13 cellular contexts compared by ENCODE assay signal in the genomic region with DNA sequence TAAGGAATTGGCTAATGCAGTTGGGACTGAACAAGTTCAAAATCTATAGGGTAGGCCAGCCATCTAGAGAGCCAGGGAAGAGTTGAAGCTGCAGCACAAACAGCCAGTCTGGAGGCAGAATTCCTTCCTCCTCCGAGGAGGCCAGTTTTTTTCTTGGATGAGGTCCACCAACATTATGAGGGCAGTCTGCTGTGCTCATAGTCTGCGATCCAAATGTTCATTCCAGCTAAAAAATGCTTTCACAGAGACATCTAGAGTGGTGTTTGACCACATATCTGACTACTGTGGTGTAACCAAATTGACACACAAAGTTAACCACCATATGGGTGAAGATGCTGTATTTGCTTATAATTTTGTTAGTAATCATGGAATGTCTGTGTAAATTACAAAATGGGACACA.
DNase-seq lines count a peak whose midpoint lies in the region; TF ChIP-seq lines count a peak whose summit lies in the region.
"Had no signal": no experiment of that assay in that cellular context is flagged by ENCODE, and none has a peak within 500 bp of the region (broad histone marks: within the 10 kb centered on the region; RNA-seq: fewer than 3 reads in every experiment).

No MANE protein-coding gene starts in this region.

- WGBS in trophoblast cell (ENCODE audit: extremely low coverage, insufficient coverage, insufficient read length) = no CpG with 5 or more reads among the region's 2 CpGs
- 55% methylated on average over 2 of the region's 2 CpGs for WGBS in prostate gland

- no peak overlapping the region for H3K9ac ChIP-seq in SK-N-MC (ENCODE audit: insufficient read length)
- H3K9ac ChIP-seq in trophoblast cell (ENCODE audit: low read length) = no peak overlapping the region
- no peak overlapping the region for H3K9ac ChIP-seq in MM.1S (ENCODE audit: low read length)

- H3K79me2 ChIP-seq in trophoblast cell (ENCODE audit: control insufficient read depth, insufficient read depth, low read length, poor library complexity) = peaks cover 2% of the 10 kb centered on the region
- no peaks in the 10 kb centered on the region for H3K79me2 ChIP-seq in MM.1S (ENCODE audit: low read length)

- no peak overlapping the region for H2AK5ac ChIP-seq in trophoblast cell (ENCODE audit: low read length)

- H2AFZ ChIP-seq in trophoblast cell (ENCODE audit: insufficient read depth, low read length, poor library complexity) (no peak overlapping the region), MM.1S (ENCODE audit: low read length) (no peak overlapping the region)

- H3K9me3 ChIP-seq in SK-N-MC (ENCODE audit: low read depth, low read length) (no peaks in the 10 kb centered on the region), trophoblast cell (ENCODE audit: insufficient read depth, low read depth, low read length) (no peaks in the 10 kb centered on the region), prostate gland (no peaks in the 10 kb centered on the region), MM.1S (replicated peaks; ENCODE audit: insufficient read depth, low read length) (no peaks in the 10 kb centered on the region)

- no peaks in the 10 kb centered on the region for H3K79me1 ChIP-seq in trophoblast cell (ENCODE audit: low read length)

- no peak overlapping the region for H4K8ac ChIP-seq in trophoblast cell (ENCODE audit: low read depth, low read length)

- intact Hi-C loops in prostate gland (cut with DNase I) = no loop called here

- H3K4me1 ChIP-seq in trophoblast cell (ENCODE audit: control insufficient read depth in 1 of 2, insufficient read depth in 2 of 2, low read length in 2 of 2) (peaks cover 7 to 8% of the 10 kb centered on the region in 2 experiments), prostate gland (replicated peaks) (no peaks in the 10 kb centered on the region), MM.1S (ENCODE audit: low read length) (no peaks in the 10 kb centered on the region)

- DNase-seq in G401 (ENCODE audit: low spot score) = peak; percentile 73
- no peak for DNase-seq in SK-N-MC (ENCODE audit: low read depth, low spot score)
- DNase-seq in fibroblast of pulmonary artery (ENCODE audit: low read depth) = peak; percentile 66
- DNase-seq in trophoblast cell = peak; percentile 86 to 97
- no peak for DNase-seq in prostate gland (ENCODE audit: low spot score)
- DNase-seq in MM.1S = no peak
- DNase-seq in SK-N-DZ (ENCODE audit: low spot score) = no peak
- DNase-seq: activated naive CD4-positive, alpha-beta T cell treated with anti-CD3 and anti-CD28 coated beads for 36 hours; CD8-positive, alpha-beta T cell; head of caudate nucleus; kidney; NCI-H2029 had no signal

- H3K18ac ChIP-seq in trophoblast cell (ENCODE audit: low read length) = no peak overlapping the region

- H3K4me3 ChIP-seq in SK-N-MC = no peak overlapping the region
- no peak overlapping the region for H3K4me3 ChIP-seq in fibroblast of pulmonary artery (replicated peaks; ENCODE audit: low read depth, low read length)
- H3K4me3 ChIP-seq in trophoblast cell (ENCODE audit: low read depth, low read length) = no peak overlapping the region
- no peak overlapping the region for H3K4me3 ChIP-seq in prostate gland
- H3K4me3 ChIP-seq in MM.1S (ENCODE audit: low read length) = no peak overlapping the region
- H3K4me3 ChIP-seq: cardiac muscle cell had no signal

- no peaks in the 10 kb centered on the region for H3K9me2 ChIP-seq in MM.1S (replicated peaks; ENCODE audit: insufficient read depth, low read length)

- TF ChIP-seq CTCF in fibroblast of pulmonary artery (IDR thresholded peaks at IDR 0.05; ENCODE audit: low read length, missing control alignments) (no peak), prostate gland (IDR thresholded peaks at IDR 0.05) (no peak), MM.1S (IDR thresholded peaks at IDR 0.05; ENCODE audit: low read length) (no peak)

- peak overlapping the region; percentile 22; the same call in 1 of the 2 replicates for H3K27ac ChIP-seq in SK-N-MC
- H3K27ac ChIP-seq in trophoblast cell (ENCODE audit: low read depth, low read length) = no peak overlapping the region
- no peak overlapping the region for H3K27ac ChIP-seq in prostate gland
- H3K27ac ChIP-seq in MM.1S (ENCODE audit: low read length) = no peak overlapping the region
- H3K27ac ChIP-seq: cardiac muscle cell had no signal

- H3K27me3 ChIP-seq in trophoblast cell (ENCODE audit: insufficient read depth, low read length) (no peaks in the 10 kb centered on the region), prostate gland (replicated peaks; ENCODE audit: insufficient read depth) (no peaks in the 10 kb centered on the region), MM.1S (replicated peaks; ENCODE audit: insufficient read depth, low read length) (no peaks in the 10 kb centered on the region)
- H3K27me3 ChIP-seq: cardiac muscle cell had no signal

- no peaks in the 10 kb centered on the region for H3F3A ChIP-seq in MM.1S (ENCODE audit: insufficient read depth, low read length)

- no peak overlapping the region for H3K4me2 ChIP-seq in trophoblast cell (ENCODE audit: low read length)
- no peak overlapping the region for H3K4me2 ChIP-seq in MM.1S (ENCODE audit: low read depth, low read length)

- H2BK12ac ChIP-seq in trophoblast cell (ENCODE audit: low read length) = no peak overlapping the region

- H4K20me1 ChIP-seq in MM.1S (ENCODE audit: insufficient read depth, low read length) = no peaks in the 10 kb centered on the region

- no peak overlapping the region for H2BK5ac ChIP-seq in trophoblast cell (ENCODE audit: low read depth, low read length, poor library complexity)

- no peak overlapping the region for H2BK120ac ChIP-seq in trophoblast cell (ENCODE audit: insufficient read depth, low read length, poor library complexity)

- TF ChIP-seq POLR2A in prostate gland (IDR thresholded peaks at IDR 0.05) = no peak

- H3K23ac ChIP-seq in trophoblast cell (ENCODE audit: low read length) = no peak overlapping the region

- H3K36me3 ChIP-seq in SK-N-MC (ENCODE audit: insufficient read depth, low read length) (peaks cover 43% of the 10 kb centered on the region), trophoblast cell (ENCODE audit: control insufficient read depth in 1 of 2, insufficient read depth in 2 of 2, low read length in 2 of 2) (peaks cover 3 to 9% of the 10 kb centered on the region in 2 experiments), prostate gland (no peaks in the 10 kb centered on the region), MM.1S (replicated peaks; ENCODE audit: insufficient read depth, low read length) (no peaks in the 10 kb centered on the region)
- H3K36me3 ChIP-seq: cardiac muscle cell had no signal

- no peak overlapping the region for H4K91ac ChIP-seq in trophoblast cell (ENCODE audit: low read depth, low read length)

- no peak overlapping the region for H4K12ac ChIP-seq in trophoblast cell (ENCODE audit: low read depth, low read length)

- H3K4ac ChIP-seq in trophoblast cell (ENCODE audit: low read depth, low read length) = no peak overlapping the region

- no peak overlapping the region for H3K14ac ChIP-seq in trophoblast cell (ENCODE audit: low read length)

- in situ Hi-C loops in G401 (cut with HindIII; ENCODE audit: low sequenced_read_pairs) = no loop called here

Comparison
In these comparisons a context has a peak if more than half of its experiments do, and no peak if none do; other contexts are left out.
1. DNase-seq: peak in G401 (single experiment), fibroblast of pulmonary artery (single experiment) and trophoblast cell (2 of 2); none in SK-N-MC (single experiment), prostate gland (single experiment), MM.1S (single experiment) and SK-N-DZ (single experiment).